In the genomic region with DNA sequence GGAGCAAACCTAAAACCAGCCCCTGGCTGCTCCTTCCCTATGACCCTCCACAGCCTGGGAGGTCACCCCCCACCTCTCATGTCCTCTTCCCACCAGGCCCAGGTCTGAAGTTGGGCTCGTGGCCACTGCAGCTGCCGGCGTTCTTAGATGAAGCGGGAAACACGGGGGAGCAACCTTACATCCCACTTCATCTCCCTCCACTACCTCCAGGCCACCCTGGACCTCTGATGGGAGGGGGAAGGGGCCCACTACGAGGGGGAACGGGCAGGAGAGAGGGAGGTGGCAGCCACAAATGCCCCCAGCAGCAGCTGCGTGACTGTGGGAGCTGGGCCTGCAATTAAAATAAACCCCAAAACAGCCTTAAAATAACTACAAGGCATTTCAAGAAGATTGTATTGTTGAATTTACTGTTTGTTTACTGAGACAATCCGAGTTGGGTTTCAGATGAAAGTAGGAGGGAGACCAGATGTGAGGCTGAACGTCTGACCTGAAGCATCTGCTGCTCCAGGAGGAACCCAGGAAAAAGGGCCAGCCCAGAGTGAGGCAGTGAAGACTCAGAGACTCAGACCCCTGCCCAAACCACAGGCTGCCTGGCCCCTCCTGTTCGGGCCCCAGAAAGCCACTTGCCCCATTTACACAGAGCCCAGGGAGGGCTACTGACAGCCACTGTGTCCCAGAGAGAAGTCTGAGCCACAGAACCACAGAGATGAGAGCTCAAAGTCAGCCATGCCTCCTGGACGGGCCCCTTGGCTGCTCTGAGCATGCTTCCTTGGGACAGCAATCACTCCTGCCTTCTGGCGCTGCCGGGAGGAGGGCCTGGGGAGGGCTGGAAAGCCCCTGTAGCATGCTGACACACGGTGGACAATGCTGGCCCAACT, we compare ENCODE assay signal across 19 cellular contexts. TPM values are rescaled to one million over a fixed set of nuclear protein-coding genes. Genes with fewer than 3 reads are reported as not detected.
"Had no signal": no experiment of that assay in that cellular context is flagged by ENCODE, and none has a peak within 500 bp of the region (broad histone marks: within the 10 kb centered on the region; RNA-seq: fewer than 3 reads in every experiment).

No MANE protein-coding gene starts in this region.

- H3K9me3 ChIP-seq: breast epithelium, gastrocnemius medialis, left lung had no signal

- H3K27ac Mint-ChIP-seq: activated CD8-positive, alpha-beta memory T cell treated with anti-CD3 and anti-CD28 coated beads, Interleukin-2, amount 10 ng/mL, durations not matched to agents 7 days and 5 days; activated naive CD4-positive, alpha-beta T cell treated with anti-CD3 and anti-CD28 coated beads for 36 hours; activated naive CD8-positive, alpha-beta T cell treated with anti-CD3 and anti-CD28 coated beads, Interleukin-2, amount 50 U/mL, for 24 hours; activated T-helper 2 cell treated with anti-CD3 and anti-CD28 coated beads, Interferon-gamma antibody, Interleukin-2, Interleukin-4, amounts not matched to agents 10 μg/mL and 5 μg/mL and 100 μg/mL, durations not matched to agents 14 hours and 24 hours and 36 hours; dendritic cell treated with granulocyte-macrophage colony-stimulating factor and Interleukin-4, amounts not matched to agents 40 ng/mL and 50 ng/mL, for 4 days; stimulated activated memory B cell treated with anti-CD40 and anti-IgM and Interleukin-4, amounts not matched to agents 10 μg/mL and 1 μg/mL and 100 μg/mL, for 72 hours had no signal

- DNase-seq: activated CD4-positive, alpha-beta T cell treated with anti-CD3 and anti-CD28 coated beads for 1 hour; activated CD4-positive, alpha-beta T cell treated with anti-CD3 and anti-CD28 coated beads, Interleukin-2, amount 50 U/mL, for 48 hours; activated CD8-positive, alpha-beta memory T cell treated with anti-CD3 and anti-CD28 coated beads, Interleukin-2, amount 10 ng/mL, durations not matched to agents 7 days and 5 days; activated naive CD4-positive, alpha-beta T cell treated with anti-CD3 and anti-CD28 coated beads for 36 hours; activated naive CD8-positive, alpha-beta T cell treated with anti-CD3 and anti-CD28 coated beads, Interleukin-2, amount 50 U/mL, for 24 hours; activated T-cell treated with anti-CD3 and anti-CD28 coated beads, Interleukin-2, amount 50 U/mL, for 1 hour; aorta; effector memory CD4-positive, alpha-beta T cell; gastrocnemius medialis; islet precursor cell; mammary epithelial cell; posterior cingulate gyrus; T-helper 9 cell had no signal

- H3K27ac ChIP-seq: epithelial cell of prostate, gastrocnemius medialis, left lung had no signal

- H3K9me3 Mint-ChIP-seq: activated naive CD4-positive, alpha-beta T cell treated with anti-CD3 and anti-CD28 coated beads for 36 hours; activated naive CD8-positive, alpha-beta T cell treated with anti-CD3 and anti-CD28 coated beads, Interleukin-2, amount 50 U/mL, for 24 hours; activated T-helper 2 cell treated with anti-CD3 and anti-CD28 coated beads, Interferon-gamma antibody, Interleukin-2, Interleukin-4, amounts not matched to agents 10 μg/mL and 5 μg/mL and 100 μg/mL, durations not matched to agents 14 hours and 24 hours and 36 hours; dendritic cell treated with granulocyte-macrophage colony-stimulating factor and Interleukin-4, amounts not matched to agents 40 ng/mL and 50 ng/mL, for 4 days; stimulated activated memory B cell treated with anti-CD40 and anti-IgM and Interleukin-4, amounts not matched to agents 10 μg/mL and 1 μg/mL and 100 μg/mL, for 72 hours had no signal

- H3K4me3 ChIP-seq: breast epithelium, gastrocnemius medialis, left lung had no signal

- H3K36me3 ChIP-seq: breast epithelium, gastrocnemius medialis, left lung had no signal

- ATAC-seq: activated CD8-positive, alpha-beta memory T cell treated with anti-CD3 and anti-CD28 coated beads, Interleukin-2, amount 10 ng/mL, durations not matched to agents 7 days and 5 days; activated naive CD8-positive, alpha-beta T cell treated with anti-CD3 and anti-CD28 coated beads, Interleukin-2, amount 50 U/mL, for 24 hours; gastrocnemius medialis; left lung; stimulated activated memory B cell treated with anti-CD40 and anti-IgM and Interleukin-4, amounts not matched to agents 10 μg/mL and 1 μg/mL and 100 μg/mL, for 72 hours had no signal

- H3K4me3 Mint-ChIP-seq: activated CD8-positive, alpha-beta memory T cell treated with anti-CD3 and anti-CD28 coated beads, Interleukin-2, amount 10 ng/mL, durations not matched to agents 7 days and 5 days; activated naive CD4-positive, alpha-beta T cell treated with anti-CD3 and anti-CD28 coated beads for 36 hours; activated naive CD8-positive, alpha-beta T cell treated with anti-CD3 and anti-CD28 coated beads, Interleukin-2, amount 50 U/mL, for 24 hours; dendritic cell treated with granulocyte-macrophage colony-stimulating factor and Interleukin-4, amounts not matched to agents 40 ng/mL and 50 ng/mL, for 4 days; stimulated activated memory B cell treated with anti-CD40 and anti-IgM and Interleukin-4, amounts not matched to agents 10 μg/mL and 1 μg/mL and 100 μg/mL, for 72 hours had no signal

- H3K4me1 ChIP-seq: breast epithelium, gastrocnemius medialis had no signal

- H3K27me3 Mint-ChIP-seq: dendritic cell treated with granulocyte-macrophage colony-stimulating factor and Interleukin-4, amounts not matched to agents 40 ng/mL and 50 ng/mL, for 4 days had no signal

- H3K36me3 Mint-ChIP-seq: activated CD8-positive, alpha-beta memory T cell treated with anti-CD3 and anti-CD28 coated beads, Interleukin-2, amount 10 ng/mL, durations not matched to agents 7 days and 5 days; stimulated activated memory B cell treated with anti-CD40 and anti-IgM and Interleukin-4, amounts not matched to agents 10 μg/mL and 1 μg/mL and 100 μg/mL, for 72 hours had no signal

RNA-seq across cellular contexts. Expression of a gene that starts 59.8 kb away (rescaled TPM):
- total RNA-seq: activated CD8-positive, alpha-beta memory T cell treated with anti-CD3 and anti-CD28 coated beads, Interleukin-2, amount 10 ng/mL, durations not matched to agents 7 days and 5 days; activated naive CD4-positive, alpha-beta T cell treated with anti-CD3 and anti-CD28 coated beads for 36 hours; activated T-helper 2 cell treated with anti-CD3 and anti-CD28 coated beads, Interferon-gamma antibody, Interleukin-2, Interleukin-4, amounts not matched to agents 10 μg/mL and 5 μg/mL and 100 μg/mL, durations not matched to agents 14 hours and 24 hours and 36 hours; gastrocnemius medialis; left lung; mammary epithelial cell had no signal
- polyA plus RNA-seq: mammary epithelial cell had no signal
